In the genomic region with DNA sequence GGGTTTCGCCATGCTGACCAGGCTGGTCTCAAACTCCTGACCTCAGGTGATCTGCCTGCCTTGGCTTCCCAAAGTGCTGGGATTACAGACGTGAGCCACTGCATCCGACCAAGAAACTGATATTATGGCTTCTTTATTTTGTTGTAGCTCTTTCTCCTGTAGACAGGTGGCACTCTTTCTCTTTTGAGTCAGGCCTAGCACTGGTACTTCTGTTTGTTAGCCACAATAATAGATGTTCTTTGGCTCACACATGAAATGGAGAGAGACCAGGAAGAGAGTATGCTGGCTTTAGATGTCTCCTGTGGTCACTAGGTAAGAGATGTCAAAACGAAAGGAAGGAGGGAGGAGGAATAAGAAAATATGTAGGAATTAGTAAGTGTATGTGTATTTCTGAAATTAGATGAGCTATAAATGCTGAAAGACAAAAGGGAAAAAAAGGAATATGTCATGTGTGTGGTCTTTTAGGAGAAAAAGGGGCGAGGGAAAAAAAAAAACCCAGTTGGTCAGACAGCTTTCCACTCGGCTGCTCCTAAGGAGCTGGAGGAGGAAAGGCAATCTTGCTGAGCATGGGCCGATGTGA, we compare ENCODE assay signal across 10 cellular contexts.
A peak's percentile ranks its signal among the peaks of the same experiment; 100 is the strongest.
DNase-seq lines count a peak whose midpoint lies in the region; ATAC-seq, FAIRE-seq and TF ChIP-seq lines count a peak whose summit lies in the region.
"Had no signal": no experiment of that assay in that cellular context is flagged by ENCODE, and none has a peak within 500 bp of the region (broad histone marks: within the 10 kb centered on the region; RNA-seq: fewer than 3 reads in every experiment).

No MANE protein-coding gene starts in this region.

- no peak overlapping the region for H3K27ac ChIP-seq in aorta (ENCODE audit: low read depth in 1 of 2, low read length in 2 of 2)

- no peaks in the 10 kb centered on the region for H3K9me3 ChIP-seq in aorta (ENCODE audit: control insufficient read depth, low read length)
- H3K9me3 ChIP-seq: HAP-1 had no signal

- H3K4me3 ChIP-seq in astrocyte of the spinal cord (ENCODE audit: low read depth, low read length) (no peak overlapping the region), aorta (ENCODE audit: low read length in 2 of 2) (no peak overlapping the region)
- H3K4me3 ChIP-seq: HAP-1 had no signal

- FAIRE-seq in GM12892 (lab: Jason Lieb, UNC), result peak; percentile 17
- FAIRE-seq: colon had no signal

- peaks cover 0 to 5% of the 10 kb centered on the region in 2 donors for H3K4me1 ChIP-seq in aorta (ENCODE audit: control insufficient read depth in 1 of 2, insufficient read depth in 2 of 2, low read length in 2 of 2)
- H3K4me1 ChIP-seq: HAP-1 had no signal

- peaks cover 0 to 16% of the 10 kb centered on the region in 2 donors for H3K36me3 ChIP-seq in aorta (ENCODE audit: control insufficient read depth in 1 of 2, insufficient read depth in 2 of 2, low read length in 1 of 2)

- 66 to 69% methylated on average over 7 of the region's 7 CpGs for WGBS in aorta, 2 donors

- in situ Hi-C loops in astrocyte of the spinal cord (cut with HindIII; ENCODE audit: low sequenced_read_pairs), result loop anchor here (25.0 kb wide), 1 partner anchor 410 kb away; no protein-coding TSS in a partner anchor

- no peaks in the 10 kb centered on the region for H3K27me3 ChIP-seq in aorta (ENCODE audit: control insufficient read depth in 1 of 2, insufficient read depth in 2 of 2, low read length in 1 of 2)

- no peak for TF ChIP-seq POLR2A in GM12892 (IDR thresholded peaks at IDR 0.05; ENCODE audit: low read depth, low read length)

- TF ChIP-seq CTCF in astrocyte of the spinal cord (IDR thresholded peaks at IDR 0.05; ENCODE audit: low read depth, low read length), result peak; percentile 68

- DNase-seq in AG08395 (ENCODE audit: low spot score), result peak; percentile 61
- DNase-seq in GM12892 (ENCODE audit: insufficient read length), result no peak
- DNase-seq in NCI-H345 treated with DMSO at 0.1 percent for 48 hours (lab: John Stamatoyannopoulos, UW; ENCODE audit: unreplicated experiment), result peak; percentile 58
- peak; percentile 59 for DNase-seq in astrocyte of the spinal cord (ENCODE audit: low read depth, low spot score)
- DNase-seq in kidney tubule cell (ENCODE audit: low spot score), result peak; percentile 60
- no peak for DNase-seq in stimulated activated CD8-positive, alpha-beta memory T cell treated with anti-CD3 and anti-CD28 coated beads, Interleukin-4, amount 100 ng/mL, for 48 hours
- DNase-seq in aorta, result no peak

- intact Hi-C loops in aorta (cut with DNase I), result loop anchor here in 1 of 2 donors (5.0 kb wide), 1 partner anchor 400 kb away; no protein-coding TSS in a partner anchor

- ATAC-seq in aorta (ENCODE audit: low FRiP score), result no peak
- no peak for ATAC-seq in GM21717 (IDR thresholded peaks at IDR 0.05; ENCODE audit: unreplicated experiment)

Comparison
In these comparisons a context has a peak if more than half of its experiments do, and no peak if none do; other contexts are left out.
1. DNase-seq: peak in AG08395 (single experiment), NCI-H345 treated with DMSO at 0.1 percent for 48 hours (single experiment), astrocyte of the spinal cord (single experiment) and kidney tubule cell (single experiment); none in GM12892 (single experiment), stimulated activated CD8-positive, alpha-beta memory T cell treated with anti-CD3 and anti-CD28 coated beads, Interleukin-4, amount 100 ng/mL, for 48 hours (single experiment) and aorta (0 of 2).